32 cellular contexts compared by ENCODE assay signal in the genomic region with DNA sequence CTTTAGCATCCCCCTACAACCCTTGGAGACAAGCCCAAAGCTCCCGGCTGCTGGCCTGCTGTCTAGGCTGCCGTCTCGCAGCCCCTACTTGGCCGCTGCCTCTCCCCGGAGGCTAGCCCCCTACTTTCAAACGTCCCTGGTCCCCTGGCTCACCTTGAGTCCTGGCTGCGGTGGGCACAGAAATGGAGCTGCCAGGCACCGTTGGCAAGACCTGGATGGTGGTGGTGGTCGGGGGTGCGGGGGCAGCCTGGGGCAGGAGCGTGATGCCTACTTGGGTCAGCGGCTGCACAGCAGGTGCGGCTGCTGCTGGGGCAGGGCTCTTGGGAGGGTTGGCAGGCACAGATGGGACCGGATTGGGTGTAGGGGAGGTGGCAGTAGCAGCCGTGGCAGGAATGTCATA.
"Had no signal": no experiment of that assay in that cellular context is flagged by ENCODE, and none has a peak within 500 bp of the region (broad histone marks: within the 10 kb centered on the region; RNA-seq: fewer than 3 reads in every experiment).

No MANE protein-coding gene starts in this region.

- H3K4me1 ChIP-seq: foreskin keratinocyte, gastrocnemius medialis had no signal

- ATAC-seq: activated CD4-positive, CD25-positive, alpha-beta regulatory T cell treated with anti-CD3 and anti-CD28 coated beads, Interleukin-2, amount 50 U/mL, for 24 hours; activated CD8-positive, alpha-beta T cell treated with anti-CD3 and anti-CD28 coated beads for 36 hours; activated T-cell treated with anti-CD3 and anti-CD28 coated beads, Interleukin-2, amount 50 U/mL, for 4 hours; activated T-helper 17 cell treated with anti-CD3 and anti-CD28 coated beads, Interleukin-2, amount 50 U/mL, for 72 hours; foreskin keratinocyte; gastrocnemius medialis; heart left ventricle; T-helper 17 cell had no signal

- H3K9me3 ChIP-seq: esophagus muscularis mucosa, gastrocnemius medialis, heart left ventricle had no signal

- H3K27ac ChIP-seq: brain microvascular endothelial cell, coronary artery, foreskin keratinocyte, gastrocnemius medialis, heart left ventricle had no signal

- H3K27me3 ChIP-seq: brain microvascular endothelial cell, esophagus muscularis mucosa, foreskin keratinocyte, gastrocnemius medialis, heart left ventricle had no signal

- H3K4me3 ChIP-seq: coronary artery, dorsolateral prefrontal cortex, esophagus muscularis mucosa, gastrocnemius medialis, heart left ventricle had no signal

- FAIRE-seq: astrocyte, bronchial epithelial cell had no signal

- DNase-seq: activated B cell treated with CpG ODN at 0.5 μM for 24 hours; activated CD4-positive, alpha-beta T cell treated with anti-CD3 and anti-CD28 coated beads for 48 hours; activated CD4-positive, alpha-beta T cell treated with anti-CD3 and anti-CD28 coated beads, Interleukin-2, amount 50 U/mL, for 1 hour; activated CD4-positive, alpha-beta T cell treated with anti-CD3 and anti-CD28 coated beads, Interleukin-2, amount 50 U/mL, for 48 hours; activated CD8-positive, alpha-beta memory T cell treated with anti-CD3 and anti-CD28 coated beads for 24 hours; activated CD8-positive, alpha-beta T cell treated with anti-CD3 and anti-CD28 coated beads for 36 hours; activated effector memory CD4-positive, alpha-beta T cell treated with Interleukin-2 at 50 U/mL for 16 hours; activated gamma-delta T cell treated with Interleukin-2 at 50 U/mL for 16 hours; activated naive CD4-positive, alpha-beta T cell treated with anti-CD3 and anti-CD28 coated beads, Interleukin-2, amount 50 U/mL, for 16 hours; activated naive CD4-positive, alpha-beta T cell treated with Interleukin-2 at 50 U/mL for 16 hours; activated T-cell treated with anti-CD3 and anti-CD28 coated beads, Interleukin-2, amount 50 U/mL, for 4 hours; amniotic stem cell; anterior cingulate cortex; brain microvascular endothelial cell; dorsolateral prefrontal cortex; effector memory CD4-positive, alpha-beta T cell; endodermal cell; erythroblast; foreskin keratinocyte; gastrocnemius medialis; glutamatergic neuron; T-helper 1 cell; T-helper 17 cell; T1000; WERI-Rb-1 had no signal
